Comparison of ENCODE assay signal across 11 cellular contexts in genomic region chr19:39514840-39515550, GRCh38. TPM values are rescaled to one million over a fixed set of nuclear protein-coding genes. Genes with fewer than 3 reads are reported as not detected.
DNase-seq lines count a peak whose midpoint lies in the region; ATAC-seq and TF ChIP-seq lines count a peak whose summit lies in the region.
"Had no signal": no experiment of that assay in that cellular context is flagged by ENCODE, and none has a peak within 500 bp of the region (broad histone marks: within the 10 kb centered on the region; RNA-seq: fewer than 3 reads in every experiment).

Gene SELENOV, plus strand, starts transcription at chr19:39515139. Its CDS starts 74 bp downstream, at chr19:39515213.

- H3K4me1 Mint-ChIP-seq in activated CD4-positive, alpha-beta T cell treated with anti-CD3 and anti-CD28 coated beads for 36 hours = peaks cover 11% of the 10 kb centered on the region

- H3K9me3 Mint-ChIP-seq in activated CD4-positive, alpha-beta T cell treated with anti-CD3 and anti-CD28 coated beads for 36 hours (ENCODE audit: low read depth) = no peaks in the 10 kb centered on the region

- POLR2A ChIA-PET in activated CD4-positive, alpha-beta T cell treated with anti-CD3 and anti-CD28 coated beads for 36 hours (lab: Charles Lee) = no interaction called here

- no peaks in the 10 kb centered on the region for H3K79me2 ChIP-seq in MM.1S (ENCODE audit: low read length)

- no peaks in the 10 kb centered on the region for H3K9me3 ChIP-seq in suprapubic skin
- H3K9me3 ChIP-seq in MM.1S (replicated peaks; ENCODE audit: insufficient read depth, low read length) = no peaks in the 10 kb centered on the region

- H2AFZ ChIP-seq in MM.1S (ENCODE audit: low read length) = no peak within 1 kb of the TSS

- no peaks in the 10 kb centered on the region for H3K36me3 Mint-ChIP-seq in activated CD4-positive, alpha-beta T cell treated with anti-CD3 and anti-CD28 coated beads for 36 hours (ENCODE audit: low read depth)

- ATAC-seq in activated CD4-positive, alpha-beta T cell treated with anti-CD3 and anti-CD28 coated beads for 36 hours = peak; percentile 47
- no peak for ATAC-seq in GM21723 (IDR thresholded peaks at IDR 0.05; ENCODE audit: unreplicated experiment)
- ATAC-seq in GM19035 (IDR thresholded peaks at IDR 0.05; ENCODE audit: unreplicated experiment) = no peak

- 2% methylated on average over 33 of the region's 56 CpGs for WGBS in suprapubic skin

- DNase-seq in activated CD4-positive, alpha-beta T cell treated with anti-CD3 and anti-CD28 coated beads for 36 hours = peak; percentile 40
- no peak for DNase-seq in activated CD4-positive, alpha-beta T cell treated with anti-CD3 and anti-CD28 coated beads, Interleukin-2, amount 50 U/mL, for 48 hours
- DNase-seq in activated naive CD4-positive, alpha-beta T cell treated with Interleukin-2 at 50 U/mL for 16 hours = peak; percentile 21
- DNase-seq in iPS-NIHi11 (ENCODE audit: low spot score) = peak; percentile 80
- no peak for DNase-seq in suprapubic skin (ENCODE audit: low spot score in 2 of 2)
- no peak for DNase-seq in MM.1S

- peaks cover 39% of the 10 kb centered on the region for H3K27me3 Mint-ChIP-seq in activated CD4-positive, alpha-beta T cell treated with anti-CD3 and anti-CD28 coated beads for 36 hours

- no peak within 1 kb of the TSS for H3K9ac ChIP-seq in MM.1S (ENCODE audit: low read length)

- TF ChIP-seq CTCF in suprapubic skin (IDR thresholded peaks at IDR 0.05) (no peak), MM.1S (IDR thresholded peaks at IDR 0.05; ENCODE audit: low read length) (no peak)

- H3K4me3 Mint-ChIP-seq in activated CD4-positive, alpha-beta T cell treated with anti-CD3 and anti-CD28 coated beads for 36 hours = peak within 1 kb of the TSS; percentile 53

- TF ChIP-seq EP300 in suprapubic skin (IDR thresholded peaks at IDR 0.05) = no peak

- no peaks in the 10 kb centered on the region for H3K9me2 ChIP-seq in MM.1S (replicated peaks; ENCODE audit: insufficient read depth, low read length)

- peak within 1 kb of the TSS; percentile 37 for H3K4me3 ChIP-seq in suprapubic skin
- no peak within 1 kb of the TSS for H3K4me3 ChIP-seq in MM.1S (ENCODE audit: low read length)

- H3K4me2 ChIP-seq in MM.1S (ENCODE audit: low read depth, low read length) = no peak within 1 kb of the TSS

- H3K27ac ChIP-seq in suprapubic skin = no peak within 1 kb of the TSS
- no peak within 1 kb of the TSS for H3K27ac ChIP-seq in MM.1S (ENCODE audit: low read length)

- CTCF ChIA-PET in activated CD4-positive, alpha-beta T cell treated with anti-CD3 and anti-CD28 coated beads for 36 hours (lab: Charles Lee) = interaction anchor here (0.6 to 1.8 kb wide), 8 partner anchors 9 to 113 kb away, joined by 3 to 6 read pairs (median 3); partner anchors contain the start of gene EID2B

- peaks cover 73% of the 10 kb centered on the region for H3K27me3 ChIP-seq in suprapubic skin
- peaks cover 56% of the 10 kb centered on the region for H3K27me3 ChIP-seq in MM.1S (replicated peaks; ENCODE audit: insufficient read depth, low read length)

- intact Hi-C loops in activated CD4-positive, alpha-beta T cell treated with anti-CD3 and anti-CD28 coated beads for 36 hours (cut with DNase I, micrococcal nuclease) = no loop called here

- no peaks in the 10 kb centered on the region for H3K36me3 ChIP-seq in suprapubic skin
- H3K36me3 ChIP-seq in MM.1S (replicated peaks; ENCODE audit: insufficient read depth, low read length) = no peaks in the 10 kb centered on the region

- H3K27ac Mint-ChIP-seq in activated CD4-positive, alpha-beta T cell treated with anti-CD3 and anti-CD28 coated beads for 36 hours = no peak within 1 kb of the TSS

- H3F3A ChIP-seq in MM.1S (ENCODE audit: insufficient read depth, low read length) = no peaks in the 10 kb centered on the region

- H3K4me1 ChIP-seq in suprapubic skin (peaks cover 13% of the 10 kb centered on the region), MM.1S (ENCODE audit: low read length) (no peaks in the 10 kb centered on the region)

- no peak for TF ChIP-seq POLR2A in suprapubic skin (IDR thresholded peaks at IDR 0.05)

- H4K20me1 ChIP-seq in MM.1S (ENCODE audit: insufficient read depth, low read length) = no peaks in the 10 kb centered on the region

RNA-seq across cellular contexts. Expression of gene SELENOV, which starts in this region (rescaled TPM):
- not detected for total RNA-seq in activated CD4-positive, alpha-beta T cell treated with anti-CD3 and anti-CD28 coated beads for 36 hours
- total RNA-seq in suprapubic skin = not detected
- total RNA-seq: glomerular endothelial cell, RPMI7951, subcutaneous adipose tissue had no signal

Comparison
In these comparisons a context has a peak if more than half of its experiments do, and no peak if none do; other contexts are left out.
1. Peak in DNase-seq and ATAC-seq in activated CD4-positive, alpha-beta T cell treated with anti-CD3 and anti-CD28 coated beads for 36 hours; RNA of the gene not detected or under 1 TPM.
2. DNase-seq: peak in activated naive CD4-positive, alpha-beta T cell treated with Interleukin-2 at 50 U/mL for 16 hours (single experiment) and iPS-NIHi11 (single experiment); none in activated CD4-positive, alpha-beta T cell treated with anti-CD3 and anti-CD28 coated beads, Interleukin-2, amount 50 U/mL, for 48 hours (0 of 2), suprapubic skin (0 of 2) and MM.1S (single experiment).